In the genomic region with DNA sequence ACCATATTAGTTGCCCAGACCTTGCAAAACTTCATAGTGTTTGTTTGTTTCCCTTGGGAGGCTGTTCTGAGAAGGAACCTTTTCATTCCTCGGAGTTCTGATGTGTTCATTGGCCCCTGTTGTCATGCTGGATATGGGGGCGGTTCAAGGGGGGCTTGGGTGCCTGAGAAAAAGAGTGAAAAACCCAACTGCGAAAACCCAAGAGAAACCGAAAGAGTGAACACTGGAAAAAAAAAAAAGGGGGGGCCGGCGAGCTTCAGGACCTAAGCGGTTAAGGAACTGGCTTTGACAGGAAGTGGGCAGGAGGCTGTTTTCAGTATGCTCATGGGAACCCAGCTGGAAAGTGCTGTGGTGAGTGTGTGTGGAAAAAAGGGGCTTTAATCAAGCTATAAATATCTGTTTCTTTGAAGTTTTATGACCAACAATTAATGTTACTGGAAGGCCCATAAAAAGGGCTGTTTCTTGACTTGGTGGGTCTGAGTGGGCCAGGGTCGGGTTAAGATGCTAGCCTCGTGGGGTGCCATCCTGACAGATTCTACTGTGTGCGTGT, we compare ENCODE assay signal across 9 cellular contexts.
A peak's percentile ranks its signal among the peaks of the same experiment; 100 is the strongest.
DNase-seq lines count a peak whose midpoint lies in the region; ATAC-seq, FAIRE-seq and TF ChIP-seq lines count a peak whose summit lies in the region.
"Had no signal": no experiment of that assay in that cellular context is flagged by ENCODE, and none has a peak within 500 bp of the region (broad histone marks: within the 10 kb centered on the region; RNA-seq: fewer than 3 reads in every experiment).

No MANE protein-coding gene starts in this region.

- no peak overlapping the region for H3K9ac ChIP-seq in HepG2 (ENCODE audit: insufficient read depth, low read depth, low read length)

- peaks cover 14% of the 10 kb centered on the region for H3K27me3 Mint-ChIP-seq in activated CD8-positive, alpha-beta T cell treated with anti-CD3 and anti-CD28 coated beads, Interleukin-2, amount 10 ng/mL, durations not matched to agents 7 days and 5 days (ENCODE audit: low read depth)
- peaks cover 0 to 5% (median 4%) of the 10 kb centered on the region in 3 donors for H3K27me3 Mint-ChIP-seq in naive B cell

- DNase-seq in right lobe of liver: no peak
- DNase-seq in HepG2 (ENCODE audit: low spot score): no peak
- peak; percentile 81 for DNase-seq in activated CD8-positive, alpha-beta T cell treated with anti-CD3 and anti-CD28 coated beads, Interleukin-2, amount 10 ng/mL, durations not matched to agents 7 days and 5 days
- peak; percentile 28 for DNase-seq in naive B cell
- DNase-seq in SK-N-DZ (ENCODE audit: low spot score): no peak
- DNase-seq in NAMALWA (ENCODE audit: low spot score): no peak

- ATAC-seq in right lobe of liver (peak; percentile 38 to 69 (median 58)), HepG2 (no peak), naive B cell (ENCODE audit: low read depth in 2 of 2) (peak; percentile 66 to 67), HG03521 (IDR thresholded peaks at IDR 0.05; ENCODE audit: unreplicated experiment) (no peak), GM18867 (IDR thresholded peaks at IDR 0.05; ENCODE audit: unreplicated experiment) (no peak)
- ATAC-seq in activated CD8-positive, alpha-beta T cell treated with anti-CD3 and anti-CD28 coated beads, Interleukin-2, amount 10 ng/mL, durations not matched to agents 7 days and 5 days: peak; percentile 61

- peaks cover 4% of the 10 kb centered on the region for H3K9me3 Mint-ChIP-seq in activated CD8-positive, alpha-beta T cell treated with anti-CD3 and anti-CD28 coated beads, Interleukin-2, amount 10 ng/mL, durations not matched to agents 7 days and 5 days (ENCODE audit: insufficient read depth)
- no peaks in the 10 kb centered on the region for H3K9me3 Mint-ChIP-seq in naive B cell

- peaks cover 11% of the 10 kb centered on the region for H3K36me3 Mint-ChIP-seq in activated CD8-positive, alpha-beta T cell treated with anti-CD3 and anti-CD28 coated beads, Interleukin-2, amount 10 ng/mL, durations not matched to agents 7 days and 5 days (ENCODE audit: low read depth)
- H3K36me3 Mint-ChIP-seq in naive B cell: no peaks in the 10 kb centered on the region

- CTCF ChIA-PET in HepG2 (lab: Yijun Ruan, JAX; ENCODE audit: low intra/inter-chr PET ratio, low total read pairs): no interaction called here
- CTCF ChIA-PET in activated CD8-positive, alpha-beta T cell treated with anti-CD3 and anti-CD28 coated beads, Interleukin-2, amount 10 ng/mL, durations not matched to agents 7 days and 5 days (lab: Charles Lee): no interaction called here

- POLR2A ChIA-PET in HepG2 (lab: Yijun Ruan, JAX): no interaction called here
- POLR2A ChIA-PET in activated CD8-positive, alpha-beta T cell treated with anti-CD3 and anti-CD28 coated beads, Interleukin-2, amount 10 ng/mL, durations not matched to agents 7 days and 5 days (lab: Charles Lee): interaction anchor here (0.6 to 1.1 kb wide), 3 partner anchors 119 to 512 kb away, joined by 3 read pairs; no protein-coding TSS in a partner anchor

- 47% methylated on average over 10 of the region's 10 CpGs for WGBS in right lobe of liver (ENCODE audit: insufficient coverage, low coverage, low lambda C conversion rate, missing lambda C conversion rate)
- WGBS in HepG2 (ENCODE audit: low lambda C conversion rate): 68% methylated on average over 10 of the region's 10 CpGs

- H4K20me1 ChIP-seq in HepG2 (ENCODE audit: insufficient read depth, low read length): no peaks in the 10 kb centered on the region

- no peak for TF ChIP-seq CTCF in right lobe of liver (IDR thresholded peaks at IDR 0.05)
- TF ChIP-seq CTCF in HepG2 (CRISPR knock-in tag; IDR thresholded peaks at IDR 0.05): no peak

- no TSS peak for BruUV-seq in HepG2 (replicated peaks; lab: Mats Ljungman, UMichigan)

- H3K9me3 ChIP-seq in right lobe of liver (no peaks in the 10 kb centered on the region), HepG2 (ENCODE audit: low read length) (no peaks in the 10 kb centered on the region)

- peak overlapping the region; percentile 81 for H3K27ac Mint-ChIP-seq in activated CD8-positive, alpha-beta T cell treated with anti-CD3 and anti-CD28 coated beads, Interleukin-2, amount 10 ng/mL, durations not matched to agents 7 days and 5 days
- peak overlapping the region in 4 of 6 donors; percentile 33 to 96 (median 66) for H3K27ac Mint-ChIP-seq in naive B cell

- no peak for TF ChIP-seq EP300 in HepG2 (IDR thresholded peaks at IDR 0.05; ENCODE audit: low read depth in 2 of 2, low read length in 2 of 2)
- TF ChIP-seq EP300 in HepG2 (CRISPR knock-in tag; IDR thresholded peaks at IDR 0.05; ENCODE audit: borderline replicate concordance): no peak

- no peaks in the 10 kb centered on the region for H3K79me2 ChIP-seq in HepG2 (ENCODE audit: insufficient read depth, low read length)

- intact Hi-C loops in right lobe of liver (cut with DNase I): no loop called here
- intact Hi-C loops in HepG2 (cut with micrococcal nuclease; ENCODE audit: unreplicated experiment): no loop called here

- H3K36me3 ChIP-seq in right lobe of liver: no peaks in the 10 kb centered on the region
- no peaks in the 10 kb centered on the region for H3K36me3 ChIP-seq in HepG2 (replicated peaks in 1 of 2; ENCODE audit: control insufficient read depth in 1 of 2, insufficient read depth in 2 of 2, low read length in 2 of 2)

- H3K27me3 ChIP-seq in right lobe of liver (no peaks in the 10 kb centered on the region), HepG2 (ENCODE audit: control insufficient read depth in 1 of 2, insufficient read depth in 2 of 2, low read length in 2 of 2) (no peaks in the 10 kb centered on the region)

- FAIRE-seq in HepG2 (lab: Jason Lieb, UNC): no peak

- H3K4me1 ChIP-seq in right lobe of liver: no peaks in the 10 kb centered on the region
- no peaks in the 10 kb centered on the region for H3K4me1 ChIP-seq in HepG2 (ENCODE audit: insufficient read depth, low read length)

- peak overlapping the region; percentile 61 for H3K4me3 Mint-ChIP-seq in activated CD8-positive, alpha-beta T cell treated with anti-CD3 and anti-CD28 coated beads, Interleukin-2, amount 10 ng/mL, durations not matched to agents 7 days and 5 days
- H3K4me3 Mint-ChIP-seq in naive B cell: peak overlapping the region; percentile 73 to 88 (median 82)

- H3K4me2 ChIP-seq in HepG2 (ENCODE audit: low read depth, low read length): no peak overlapping the region

- peaks cover 66% of the 10 kb centered on the region for H3K4me1 Mint-ChIP-seq in activated CD8-positive, alpha-beta T cell treated with anti-CD3 and anti-CD28 coated beads, Interleukin-2, amount 10 ng/mL, durations not matched to agents 7 days and 5 days (ENCODE audit: low read depth)
- H3K4me1 Mint-ChIP-seq in naive B cell: peaks cover 34 to 58% (median 44%) of the 10 kb centered on the region in 3 donors

- TF ChIP-seq RAD21 in HepG2 (CRISPR knock-in tag; IDR thresholded peaks at IDR 0.05): no peak

- H3K27ac ChIP-seq in right lobe of liver (no peak overlapping the region), HepG2 (ENCODE audit: extremely low read length, insufficient read depth, low read length) (no peak overlapping the region)
- H3K27ac ChIP-seq: C4-2B had no signal

- no peak overlapping the region for H2AFZ ChIP-seq in HepG2 (ENCODE audit: low read length)

- in situ Hi-C loops in HepG2 (cut with HindIII; ENCODE audit: extremely low pct_ligation_motif_present, low pct_unique_long_range_greater_than_20kb): no loop called here

- TF ChIP-seq POLR2A in right lobe of liver (IDR thresholded peaks at IDR 0.05) (no peak), HepG2 (IDR thresholded peaks at IDR 0.05; ENCODE audit: insufficient read depth in 1 of 2, low read depth in 2 of 2, low read length in 2 of 2) (no peak)

- H3K4me3 ChIP-seq in right lobe of liver (no peak overlapping the region), HepG2 (replicated peaks in 1 of 3; ENCODE audit: insufficient read depth in 1 of 3, low read depth in 2 of 3, low read length in 3 of 3) (no peak overlapping the region)

TF ChIP-seq in HepG2, 621 proteins besides CTCF, POLR2A, EP300 and RAD21 (continues in another document):
- TF ChIP-seq MIXL1 (CRISPR knock-in tag; IDR thresholded peaks at IDR 0.05): no peak
- TF ChIP-seq, protein P1, sequence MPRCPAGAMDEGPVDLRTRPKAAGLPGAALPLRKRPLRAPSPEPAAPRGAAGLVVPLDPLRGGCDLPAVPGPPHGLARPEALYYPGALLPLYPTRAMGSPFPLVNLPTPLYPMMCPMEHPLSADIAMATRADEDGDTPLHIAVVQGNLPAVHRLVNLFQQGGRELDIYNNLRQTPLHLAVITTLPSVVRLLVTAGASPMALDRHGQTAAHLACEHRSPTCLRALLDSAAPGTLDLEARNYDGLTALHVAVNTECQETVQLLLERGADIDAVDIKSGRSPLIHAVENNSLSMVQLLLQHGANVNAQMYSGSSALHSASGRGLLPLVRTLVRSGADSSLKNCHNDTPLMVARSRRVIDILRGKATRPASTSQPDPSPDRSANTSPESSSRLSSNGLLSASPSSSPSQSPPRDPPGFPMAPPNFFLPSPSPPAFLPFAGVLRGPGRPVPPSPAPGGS (CRISPR knock-in tag; IDR thresholded peaks at IDR 0.05): no peak
- no peak for TF ChIP-seq ZNF816 (CRISPR knock-in tag; IDR thresholded peaks at IDR 0.05; ENCODE audit: borderline replicate concordance)
- no peak for TF ChIP-seq ZNF24 (IDR thresholded peaks at IDR 0.05)
- TF ChIP-seq, protein P2, sequence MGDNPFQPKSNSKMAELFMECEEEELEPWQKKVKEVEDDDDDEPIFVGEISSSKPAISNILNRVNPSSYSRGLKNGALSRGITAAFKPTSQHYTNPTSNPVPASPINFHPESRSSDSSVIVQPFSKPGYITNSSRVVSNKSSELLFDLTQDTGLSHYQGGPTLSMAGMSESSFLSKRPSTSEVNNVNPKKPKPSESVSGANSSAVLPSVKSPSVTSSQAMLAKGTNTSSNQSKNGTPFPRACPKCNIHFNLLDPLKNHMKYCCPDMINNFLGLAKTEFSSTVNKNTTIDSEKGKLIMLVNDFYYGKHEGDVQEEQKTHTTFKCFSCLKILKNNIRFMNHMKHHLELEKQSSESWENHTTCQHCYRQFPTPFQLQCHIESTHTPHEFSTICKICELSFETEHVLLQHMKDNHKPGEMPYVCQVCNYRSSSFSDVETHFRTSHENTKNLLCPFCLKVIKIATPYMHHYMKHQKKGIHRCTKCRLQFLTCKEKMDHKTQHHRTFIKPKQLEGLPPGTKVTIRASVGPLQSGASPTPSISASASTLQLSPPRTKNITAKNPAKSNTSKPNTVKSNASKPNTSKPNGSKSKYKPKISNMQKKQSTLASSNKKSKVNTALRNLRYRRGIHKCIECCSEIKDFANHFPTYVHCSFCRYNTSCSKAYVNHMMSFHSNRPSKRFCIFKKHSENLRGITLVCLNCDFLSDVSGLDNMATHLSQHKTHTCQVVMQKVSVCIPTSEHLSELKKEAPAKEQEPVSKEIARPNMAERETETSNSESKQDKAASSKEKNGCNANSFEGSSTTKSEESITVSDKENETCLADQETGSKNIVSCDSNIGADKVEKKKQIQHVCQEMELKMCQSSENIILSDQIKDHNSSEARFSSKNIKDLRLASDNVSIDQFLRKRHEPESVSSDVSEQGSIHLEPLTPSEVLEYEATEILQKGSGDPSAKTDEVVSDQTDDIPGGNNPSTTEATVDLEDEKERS (CRISPR knock-in tag; IDR thresholded peaks at IDR 0.05): no peak

Comparison
In these comparisons a context has a peak if more than half of its experiments do, and no peak if none do; other contexts are left out.
1. ATAC-seq: peak in right lobe of liver (4 of 4), activated CD8-positive, alpha-beta T cell treated with anti-CD3 and anti-CD28 coated beads, Interleukin-2, amount 10 ng/mL, durations not matched to agents 7 days and 5 days (single experiment) and naive B cell (2 of 2); none in HepG2 (single experiment), HG03521 (single experiment) and GM18867 (single experiment).
2. DNase-seq: peak in activated CD8-positive, alpha-beta T cell treated with anti-CD3 and anti-CD28 coated beads, Interleukin-2, amount 10 ng/mL, durations not matched to agents 7 days and 5 days (single experiment) and naive B cell (single experiment); none in right lobe of liver (0 of 3), HepG2 (single experiment), SK-N-DZ (single experiment) and NAMALWA (single experiment).